In genomic region chr19:58228584-58229254, GRCh38 we compare ENCODE assay signal across 1 cellular context.
TF ChIP-seq lines count a peak whose summit lies in the region.

Gene ZNF544, plus strand, starts transcription at chr19:58228914. Its CDS starts 15,110 bp downstream, at chr19:58244024.

TF ChIP-seq in K562, 482 proteins besides CTCF, POLR2A, EP300 and RAD21 (continued from another document and continues in another):
- TF ChIP-seq ZMIZ1 (IDR thresholded peaks at IDR 0.05; ENCODE audit: low read depth in 2 of 2, low read length in 2 of 2) (peak in 1 of 2 experiments; percentile 40; a peak in 1 of 4 replicates), ETS2 (tag; IDR thresholded peaks at IDR 0.05; ENCODE audit: borderline replicate concordance, poor library complexity, severe bottlenecking) (no peak), HMG20A (CRISPR knock-in tag; conservative IDR thresholded peaks at IDR 0.05) (no peak), DIDO1 (tag; IDR thresholded peaks at IDR 0.05; ENCODE audit: low read depth) (no peak), NFYB (IDR thresholded peaks at IDR 0.05; ENCODE audit: extremely low read depth, insufficient read length) (no peak), PPARD (CRISPR knock-in tag; IDR thresholded peaks at IDR 0.05) (no peak), ZFPM2 (CRISPR knock-in tag; IDR thresholded peaks at IDR 0.05) (no peak), CHAMP1 (IDR thresholded peaks at IDR 0.05) (no peak), YY1 (IDR thresholded peaks at IDR 0.05; ENCODE audit: borderline replicate concordance in 1 of 3, control insufficient read depth in 1 of 3, extremely low read depth in 1 of 3, insufficient read depth in 3 of 3, insufficient read length in 1 of 3, insufficient replicate concordance in 2 of 3, low read depth in 1 of 3, low read length in 2 of 3) (peak; percentile 65 to 95 (median 92)), GABPB2 (CRISPR knock-in tag; conservative IDR thresholded peaks at IDR 0.05) (no peak), KDM2B (CRISPR knock-in tag; IDR thresholded peaks at IDR 0.05) (no peak), TBP (optimal IDR thresholded peaks at IDR 0.05; ENCODE audit: low read depth, low read length) (peak; percentile 83), ZKSCAN1 (IDR thresholded peaks at IDR 0.05; ENCODE audit: low read depth, low read length) (no peak), KLF16 (IDR thresholded peaks at IDR 0.05) (no peak), PML (IDR thresholded peaks at IDR 0.05; ENCODE audit: low read length) (peak; percentile 64), TCF15 (CRISPR knock-in tag; IDR thresholded peaks at IDR 0.05) (no peak), ETV1 (tag; conservative IDR thresholded peaks at IDR 0.05; ENCODE audit: low read depth) (peak; percentile 86), KLF1 (tag; IDR thresholded peaks at IDR 0.05) (no peak), BCL6 (CRISPR knock-in tag; IDR thresholded peaks at IDR 0.05) (no peak), ZNF75A (CRISPR knock-in tag; IDR thresholded peaks at IDR 0.05) (no peak), LCOR (CRISPR knock-in tag; IDR thresholded peaks at IDR 0.05) (no peak), PRDM10 (IDR thresholded peaks at IDR 0.05; ENCODE audit: partially characterized antibody) (no peak), GTF2A2 (tag; IDR thresholded peaks at IDR 0.05) (no peak), WHSC1 (IDR thresholded peaks at IDR 0.05; ENCODE audit: low read length) (no peak), CREBBP (IDR thresholded peaks at IDR 0.05; ENCODE audit: low read depth, low read length) (no peak), POLR2AphosphoS5 (IDR thresholded peaks at IDR 0.05; ENCODE audit: control insufficient read depth, insufficient read depth, low read depth, low read length) (peak; percentile 51), ZNF507 (tag; conservative IDR thresholded peaks at IDR 0.05) (no peak), ZNF695 (CRISPR knock-in tag; IDR thresholded peaks at IDR 0.05) (no peak), MTA2 (IDR thresholded peaks at IDR 0.05; ENCODE audit: low read depth) (no peak), TAF1 (IDR thresholded peaks at IDR 0.05; ENCODE audit: control insufficient read depth, extremely low read depth, insufficient read depth, low read length, severe bottlenecking) (peak; percentile 72), SUPT5H (IDR thresholded peaks at IDR 0.05) (peak; percentile 91), POLR2G (IDR thresholded peaks at IDR 0.05; ENCODE audit: low read depth, low read length) (peak; percentile 99), THRB (CRISPR knock-in tag; conservative IDR thresholded peaks at IDR 0.05) (no peak), MIER1 (IDR thresholded peaks at IDR 0.05; ENCODE audit: low read depth) (no peak), STAG1 (CRISPR knock-in tag; IDR thresholded peaks at IDR 0.05; ENCODE audit: borderline replicate concordance) (no peak), RBBP5 (IDR thresholded peaks at IDR 0.05; ENCODE audit: borderline replicate concordance, insufficient read depth, low read length, poor library complexity, severe bottlenecking) (peak; percentile 76), XRCC4 (IDR thresholded peaks at IDR 0.05; ENCODE audit: extremely low read depth, insufficient read depth, insufficient read length) (no peak), EP400 (IDR thresholded peaks at IDR 0.05) (peak; percentile 95), NRF1 (conservative IDR thresholded peaks at IDR 0.05 in 1 of 2, IDR thresholded peaks at IDR 0.05 in 1 of 2) (peak; percentile 65 to 71), NFIX (CRISPR knock-in tag; IDR thresholded peaks at IDR 0.05; ENCODE audit: low read depth) (no peak), ZNF175 (CRISPR knock-in tag; IDR thresholded peaks at IDR 0.05; ENCODE audit: low read depth) (no peak), KHSRP (IDR thresholded peaks at IDR 0.05) (no peak)
- TF ChIP-seq, protein P1, sequence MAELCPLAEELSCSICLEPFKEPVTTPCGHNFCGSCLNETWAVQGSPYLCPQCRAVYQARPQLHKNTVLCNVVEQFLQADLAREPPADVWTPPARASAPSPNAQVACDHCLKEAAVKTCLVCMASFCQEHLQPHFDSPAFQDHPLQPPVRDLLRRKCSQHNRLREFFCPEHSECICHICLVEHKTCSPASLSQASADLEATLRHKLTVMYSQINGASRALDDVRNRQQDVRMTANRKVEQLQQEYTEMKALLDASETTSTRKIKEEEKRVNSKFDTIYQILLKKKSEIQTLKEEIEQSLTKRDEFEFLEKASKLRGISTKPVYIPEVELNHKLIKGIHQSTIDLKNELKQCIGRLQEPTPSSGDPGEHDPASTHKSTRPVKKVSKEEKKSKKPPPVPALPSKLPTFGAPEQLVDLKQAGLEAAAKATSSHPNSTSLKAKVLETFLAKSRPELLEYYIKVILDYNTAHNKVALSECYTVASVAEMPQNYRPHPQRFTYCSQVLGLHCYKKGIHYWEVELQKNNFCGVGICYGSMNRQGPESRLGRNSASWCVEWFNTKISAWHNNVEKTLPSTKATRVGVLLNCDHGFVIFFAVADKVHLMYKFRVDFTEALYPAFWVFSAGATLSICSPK (IDR thresholded peaks at IDR 0.05; ENCODE audit: borderline replicate concordance) = no peak
- TF ChIP-seq, protein P2, sequence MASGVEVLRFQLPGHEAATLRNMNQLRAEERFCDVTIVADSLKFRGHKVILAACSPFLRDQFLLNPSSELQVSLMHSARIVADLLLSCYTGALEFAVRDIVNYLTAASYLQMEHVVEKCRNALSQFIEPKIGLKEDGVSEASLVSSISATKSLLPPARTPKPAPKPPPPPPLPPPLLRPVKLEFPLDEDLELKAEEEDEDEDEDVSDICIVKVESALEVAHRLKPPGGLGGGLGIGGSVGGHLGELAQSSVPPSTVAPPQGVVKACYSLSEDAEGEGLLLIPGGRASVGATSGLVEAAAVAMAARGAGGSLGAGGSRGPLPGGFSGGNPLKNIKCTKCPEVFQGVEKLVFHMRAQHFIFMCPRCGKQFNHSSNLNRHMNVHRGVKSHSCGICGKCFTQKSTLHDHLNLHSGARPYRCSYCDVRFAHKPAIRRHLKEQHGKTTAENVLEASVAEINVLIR (CRISPR knock-in tag; IDR thresholded peaks at IDR 0.05) = no peak
- TF ChIP-seq, protein P3, sequence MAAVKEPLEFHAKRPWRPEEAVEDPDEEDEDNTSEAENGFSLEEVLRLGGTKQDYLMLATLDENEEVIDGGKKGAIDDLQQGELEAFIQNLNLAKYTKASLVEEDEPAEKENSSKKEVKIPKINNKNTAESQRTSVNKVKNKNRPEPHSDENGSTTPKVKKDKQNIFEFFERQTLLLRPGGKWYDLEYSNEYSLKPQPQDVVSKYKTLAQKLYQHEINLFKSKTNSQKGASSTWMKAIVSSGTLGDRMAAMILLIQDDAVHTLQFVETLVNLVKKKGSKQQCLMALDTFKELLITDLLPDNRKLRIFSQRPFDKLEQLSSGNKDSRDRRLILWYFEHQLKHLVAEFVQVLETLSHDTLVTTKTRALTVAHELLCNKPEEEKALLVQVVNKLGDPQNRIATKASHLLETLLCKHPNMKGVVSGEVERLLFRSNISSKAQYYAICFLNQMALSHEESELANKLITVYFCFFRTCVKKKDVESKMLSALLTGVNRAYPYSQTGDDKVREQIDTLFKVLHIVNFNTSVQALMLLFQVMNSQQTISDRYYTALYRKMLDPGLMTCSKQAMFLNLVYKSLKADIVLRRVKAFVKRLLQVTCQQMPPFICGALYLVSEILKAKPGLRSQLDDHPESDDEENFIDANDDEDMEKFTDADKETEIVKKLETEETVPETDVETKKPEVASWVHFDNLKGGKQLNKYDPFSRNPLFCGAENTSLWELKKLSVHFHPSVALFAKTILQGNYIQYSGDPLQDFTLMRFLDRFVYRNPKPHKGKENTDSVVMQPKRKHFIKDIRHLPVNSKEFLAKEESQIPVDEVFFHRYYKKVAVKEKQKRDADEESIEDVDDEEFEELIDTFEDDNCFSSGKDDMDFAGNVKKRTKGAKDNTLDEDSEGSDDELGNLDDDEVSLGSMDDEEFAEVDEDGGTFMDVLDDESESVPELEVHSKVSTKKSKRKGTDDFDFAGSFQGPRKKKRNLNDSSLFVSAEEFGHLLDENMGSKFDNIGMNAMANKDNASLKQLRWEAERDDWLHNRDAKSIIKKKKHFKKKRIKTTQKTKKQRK (IDR thresholded peaks at IDR 0.05; ENCODE audit: borderline replicate concordance, low read depth, low read length) = no peak
